Comparison of ENCODE assay signal across 14 cellular contexts in genomic region chr16:58049697-58050185, GRCh38. TPM values are rescaled to one million over a fixed set of nuclear protein-coding genes. Genes with fewer than 3 reads are reported as not detected.
DNase-seq lines count a peak whose midpoint lies in the region; ATAC-seq and TF ChIP-seq lines count a peak whose summit lies in the region.
"Had no signal": no experiment of that assay in that cellular context is flagged by ENCODE, and none has a peak within 500 bp of the region (broad histone marks: within the 10 kb centered on the region; RNA-seq: fewer than 3 reads in every experiment).

No MANE protein-coding gene starts in this region.

- no peak overlapping the region for H3K23ac ChIP-seq in H9 (ENCODE audit: insufficient read length, low read depth, low read length)

- H3K9ac ChIP-seq in BLaER1 treated with 17β-estradiol and CSF1 and Interleukin-3, amounts not matched to agents 10 nM and 100 nM = no peak overlapping the region; a peak in 1 of 22 replicates
- no peak overlapping the region for H3K9ac ChIP-seq in H9 (ENCODE audit: extremely low read depth, insufficient read length, low read length)

- peaks cover 0 to 9% (median 0%) of the 10 kb centered on the region in 11 experiments; a peak in 3 of 22 replicates for H3K9me3 ChIP-seq in BLaER1 treated with 17β-estradiol and CSF1 and Interleukin-3, amounts not matched to agents 10 nM and 100 nM (replicated peaks in 1 of 11)
- no peaks in the 10 kb centered on the region for H3K9me3 ChIP-seq in H9 (ENCODE audit: control insufficient read depth, low read depth, low read length)
- H3K9me3 ChIP-seq in lower lobe of right lung = no peaks in the 10 kb centered on the region

- H2BK120ac ChIP-seq in H9 (ENCODE audit: low read depth, low read length, poor library complexity, severe bottlenecking) = no peak overlapping the region

- H3K27ac Mint-ChIP-seq in H9 = peak overlapping the region in 2 of 3 experiments; percentile 4 to 34; a peak in 1 of 7 replicates
- peak overlapping the region; percentile 63 for H3K27ac Mint-ChIP-seq in progenitor cell of endocrine pancreas

- no peak for ATAC-seq in GM21529 (IDR thresholded peaks at IDR 0.05; ENCODE audit: unreplicated experiment)
- ATAC-seq in lower lobe of right lung = no peak

- H4K91ac ChIP-seq in H9 (ENCODE audit: insufficient read length, low read depth, low read length) = no peak overlapping the region

- no peak overlapping the region for H3K56ac ChIP-seq in H9 (ENCODE audit: insufficient read length, low read depth, low read length)

- no peak overlapping the region for H3K4me3 ChIP-seq in BLaER1 treated with 17β-estradiol and CSF1 and Interleukin-3, amounts not matched to agents 10 nM and 100 nM
- H3K4me3 ChIP-seq in lower lobe of right lung = no peak overlapping the region
- H3K4me3 ChIP-seq: PC-9 had no signal

- no peak overlapping the region for H4K8ac ChIP-seq in H9 (replicated peaks; ENCODE audit: insufficient read length, low read depth, low read length)

- no peak for DNase-seq in H9
- peak; percentile 53 for DNase-seq in islet precursor cell
- DNase-seq in progenitor cell of endocrine pancreas (ENCODE audit: low spot score, unreplicated experiment) = no peak
- no peak for DNase-seq in NCI-H510A treated with DMSO at 0.1 percent for 48 hours (lab: John Stamatoyannopoulos, UW)
- no peak for DNase-seq in lower lobe of right lung
- DNase-seq: COR-L47, EL, NCI-H1417 treated with DMSO at 0.1 percent for 48 hours, NCI-H1930, NCI-H2171 treated with DMSO at 0.1 percent for 48 hours, NCI-H82, PC-9 had no signal

- H3K27me3 ChIP-seq in BLaER1 treated with 17β-estradiol and CSF1 and Interleukin-3, amounts not matched to agents 10 nM and 100 nM = no peaks in the 10 kb centered on the region
- H3K27me3 ChIP-seq in H9 (ENCODE audit: insufficient read depth, low read length) = no peaks in the 10 kb centered on the region
- H3K27me3 ChIP-seq in lower lobe of right lung (ENCODE audit: low read depth) = no peaks in the 10 kb centered on the region

- H3K79me1 ChIP-seq in H9 (ENCODE audit: insufficient read depth, low read depth, low read length, poor library complexity, severe bottlenecking) = no peaks in the 10 kb centered on the region

- peaks cover 3% of the 10 kb centered on the region; the same call in 1 of the 2 replicates for H3K27me3 Mint-ChIP-seq in H9 (ENCODE audit: low read depth)
- H3K27me3 Mint-ChIP-seq in progenitor cell of endocrine pancreas = no peaks in the 10 kb centered on the region

- no peak overlapping the region for H3K18ac ChIP-seq in H9 (ENCODE audit: insufficient read length, low read depth, low read length)

- H4K5ac ChIP-seq in H9 (ENCODE audit: insufficient read length, low read depth, low read length) = no peak overlapping the region

- no CpG with 5 or more reads among the region's 11 CpGs for WGBS in H9 (ENCODE audit: extremely low coverage, insufficient read length, low lambda C conversion rate)

- H3T11ph ChIP-seq in H9 (ENCODE audit: low read length) = no peak overlapping the region

- H3K27ac ChIP-seq in BLaER1 treated with 17β-estradiol and CSF1 and Interleukin-3, amounts not matched to agents 10 nM and 100 nM = no peak overlapping the region
- no peak overlapping the region for H3K27ac ChIP-seq in H9 (ENCODE audit: insufficient read length, low read depth, low read length)
- H3K27ac ChIP-seq in lower lobe of right lung = no peak overlapping the region
- H3K27ac ChIP-seq: PC-9 had no signal

- H3K4me1 ChIP-seq in BLaER1 treated with 17β-estradiol and CSF1 and Interleukin-3, amounts not matched to agents 10 nM and 100 nM = peaks cover 23 to 49% (median 32%) of the 10 kb centered on the region in 10 experiments
- no peaks in the 10 kb centered on the region; the same call in 1 of the 2 replicates for H3K4me1 ChIP-seq in H9 (ENCODE audit: insufficient read depth, low read length)
- peaks cover 25% of the 10 kb centered on the region for H3K4me1 ChIP-seq in lower lobe of right lung

- peak overlapping the region in 6 of 11 experiments; percentile 2 to 35 (median 16); a peak in 8 of 22 replicates for H3K4me2 ChIP-seq in BLaER1 treated with 17β-estradiol and CSF1 and Interleukin-3, amounts not matched to agents 10 nM and 100 nM
- no peak overlapping the region for H3K4me2 ChIP-seq in H9 (ENCODE audit: insufficient read depth, insufficient read length, low read length)
- H3K4me2 ChIP-seq: PC-9 had no signal

- H3K36me3 ChIP-seq in BLaER1 treated with 17β-estradiol and CSF1 and Interleukin-3, amounts not matched to agents 10 nM and 100 nM = no peaks in the 10 kb centered on the region
- H3K36me3 ChIP-seq in lower lobe of right lung = no peaks in the 10 kb centered on the region

- H3K9me3 Mint-ChIP-seq in H9 = peaks cover 6 to 7% of the 10 kb centered on the region in 2 experiments; a peak in 4 of 5 replicates
- no peaks in the 10 kb centered on the region for H3K9me3 Mint-ChIP-seq in progenitor cell of endocrine pancreas (ENCODE audit: low read depth)

- TF ChIP-seq CTCF in H9 (conservative IDR thresholded peaks at IDR 0.05) (no peak), progenitor cell of endocrine pancreas (IDR thresholded peaks at IDR 0.05; ENCODE audit: unreplicated experiment) (no peak), lower lobe of right lung (IDR thresholded peaks at IDR 0.05) (no peak)

- no peak overlapping the region for H2BK15ac ChIP-seq in H9 (ENCODE audit: low read depth, low read length)

- H3K4ac ChIP-seq in H9 (ENCODE audit: low read depth, low read length) = no peak overlapping the region

- no peaks in the 10 kb centered on the region for H3K23me2 ChIP-seq in H9 (ENCODE audit: insufficient read length, low read depth, low read length, poor library complexity, severe bottlenecking)

- no peak overlapping the region for H3K14ac ChIP-seq in H9 (ENCODE audit: insufficient read depth, low read length)

- H2BK5ac ChIP-seq in H9 (ENCODE audit: insufficient read length, low read length) = no peak overlapping the region

- no peak overlapping the region for H2AFZ ChIP-seq in H9 (ENCODE audit: low read length)
- H2AFZ ChIP-seq: PC-9 had no signal

- no peak overlapping the region for H2AK5ac ChIP-seq in H9 (ENCODE audit: insufficient read length, low read length)

- H2BK20ac ChIP-seq in H9 (ENCODE audit: low read depth, low read length, poor library complexity, severe bottlenecking) = no peak overlapping the region

- no peaks in the 10 kb centered on the region for H3K79me2 ChIP-seq in H9 (ENCODE audit: insufficient read depth, low read length)

- no peak overlapping the region for H2BK12ac ChIP-seq in H9 (ENCODE audit: insufficient read length, low read depth, low read length)

- peaks cover 8 to 25% of the 10 kb centered on the region in 2 experiments for H3K4me1 Mint-ChIP-seq in H9
- H3K4me1 Mint-ChIP-seq in progenitor cell of endocrine pancreas (ENCODE audit: low read depth) = peaks cover 10% of the 10 kb centered on the region

- intact Hi-C loops in lower lobe of right lung (cut with DNase I) = no loop called here

- H3K4me3 Mint-ChIP-seq in H9 (no peak overlapping the region), progenitor cell of endocrine pancreas (ENCODE audit: low read depth) (no peak overlapping the region)

- H3K36me3 Mint-ChIP-seq in H9 (ENCODE audit: insufficient read depth in 1 of 3, low read depth in 3 of 3) (peaks cover 0 to 7% (median 0%) of the 10 kb centered on the region in 3 experiments; a peak in 3 of 7 replicates), progenitor cell of endocrine pancreas (ENCODE audit: insufficient read depth) (no peaks in the 10 kb centered on the region)

- H4K20me1 ChIP-seq in BLaER1 treated with 17β-estradiol and CSF1 and Interleukin-3, amounts not matched to agents 10 nM and 100 nM = no peaks in the 10 kb centered on the region; a peak in 1 of 22 replicates
- no peaks in the 10 kb centered on the region for H4K20me1 ChIP-seq in H9 (ENCODE audit: control insufficient read depth, insufficient read depth, insufficient read length)

RNA-seq across cellular contexts. Expression of gene MMP15, which starts 24.2 kb away (rescaled TPM):
- total RNA-seq in H9 (2021) = 32.9 and 33.6 TPM in 2 replicates
- total RNA-seq in progenitor cell of endocrine pancreas = 77.6 and 85.0 TPM in 2 replicates
- 21.5 TPM for total RNA-seq in lower lobe of right lung

RNA-seq across cellular contexts. Expression of gene USB1, which starts 48.5 kb away (rescaled TPM):
- total RNA-seq in H9 (2021) (65.0 and 65.6 TPM in 2 replicates), progenitor cell of endocrine pancreas (43.0 and 43.6 TPM in 2 replicates), lower lobe of right lung (39.9 TPM)

RNA-seq across cellular contexts. Expression of gene ZNF319, which starts 49.3 kb away (rescaled TPM):
- 5.6 and 6.6 TPM in 2 replicates for total RNA-seq in H9 (2021)
- 12.4 and 14.9 TPM in 2 replicates for total RNA-seq in progenitor cell of endocrine pancreas
- total RNA-seq in lower lobe of right lung = 11.0 TPM
